ENCODE assay signal across 7 cellular contexts in genomic region chr9:110005521-110005920, GRCh38.
A peak's percentile ranks its signal among the peaks of the same experiment; 100 is the strongest.
DNase-seq lines count a peak whose midpoint lies in the region; ATAC-seq, FAIRE-seq and TF ChIP-seq lines count a peak whose summit lies in the region.
"Not testable (repeated sequence)": the region's sequence is repeated elsewhere in the genome, so short reads cannot be mapped to it uniquely, and the experiment has no call there.

No MANE protein-coding gene starts in this region.

- ATAC-seq in DND-41 (ENCODE audit: insufficient read depth, low read depth); activated B cell treated with CpG ODN at 0.5 μM for 24 hours (ENCODE audit: low read depth); activated CD8-positive, alpha-beta T cell treated with anti-CD3 and anti-CD28 coated beads, Interleukin-2, amount 10 ng/mL, durations not matched to agents 7 days and 5 days: not testable (repeated sequence)

- H3K4me1 ChIP-seq in DND-41 (ENCODE audit: insufficient read depth, low read length); kidney (ENCODE audit: control insufficient read depth in 1 of 2, insufficient read depth in 1 of 2, low read depth in 1 of 2, low read length in 2 of 2): not testable (repeated sequence)
- H3K4me1 ChIP-seq in OCI-LY7 (ENCODE audit: insufficient read depth, low read length, poor library complexity, severe bottlenecking) = peaks cover 27% of the 10 kb centered on the region

- not testable (repeated sequence) for H3K9ac ChIP-seq in DND-41 (ENCODE audit: low read depth, low read length); kidney (ENCODE audit: low read length in 2 of 2)

- H3K79me2 ChIP-seq in DND-41 (ENCODE audit: insufficient read depth, low read length); OCI-LY7 (ENCODE audit: insufficient read depth, low read depth, low read length): not testable (repeated sequence)

- peaks cover 42% of the 10 kb centered on the region for H3K4me1 Mint-ChIP-seq in activated B cell treated with CpG ODN at 0.5 μM for 24 hours
- peaks cover 13% of the 10 kb centered on the region for H3K4me1 Mint-ChIP-seq in activated CD8-positive, alpha-beta T cell treated with anti-CD3 and anti-CD28 coated beads, Interleukin-2, amount 10 ng/mL, durations not matched to agents 7 days and 5 days (ENCODE audit: low read depth)
- peaks cover 22% of the 10 kb centered on the region for H3K4me1 Mint-ChIP-seq in activated naive CD4-positive, alpha-beta T cell treated with anti-CD3 and anti-CD28 coated beads for 36 hours (ENCODE audit: low read depth)

- H3K4me3 Mint-ChIP-seq in activated B cell treated with CpG ODN at 0.5 μM for 24 hours; activated CD8-positive, alpha-beta T cell treated with anti-CD3 and anti-CD28 coated beads, Interleukin-2, amount 10 ng/mL, durations not matched to agents 7 days and 5 days; activated naive CD4-positive, alpha-beta T cell treated with anti-CD3 and anti-CD28 coated beads for 36 hours: not testable (repeated sequence)

- not testable (repeated sequence) for H3K27me3 ChIP-seq in DND-41 (ENCODE audit: insufficient read depth, low read length, poor library complexity)

- CTCF ChIA-PET in OCI-LY7 (lab: Charles Lee; ENCODE audit: unreplicated experiment); activated B cell treated with CpG ODN at 0.5 μM for 24 hours (lab: Charles Lee); activated CD8-positive, alpha-beta T cell treated with anti-CD3 and anti-CD28 coated beads, Interleukin-2, amount 10 ng/mL, durations not matched to agents 7 days and 5 days (lab: Charles Lee); activated naive CD4-positive, alpha-beta T cell treated with anti-CD3 and anti-CD28 coated beads for 36 hours (lab: Charles Lee): not testable (repeated sequence)

- H4K20me1 ChIP-seq in DND-41 (ENCODE audit: insufficient read depth, low read length); OCI-LY7 (ENCODE audit: insufficient read depth, low read length): not testable (repeated sequence)

- intact Hi-C loops in OCI-LY7 (cut with micrococcal nuclease; ENCODE audit: unreplicated experiment); activated naive CD4-positive, alpha-beta T cell treated with anti-CD3 and anti-CD28 coated beads for 36 hours (cut with micrococcal nuclease); kidney (cut with DNase I): not testable (repeated sequence)
- intact Hi-C loops in activated B cell treated with CpG ODN at 0.5 μM for 24 hours (cut with micrococcal nuclease) = loop anchor here (5.0 kb wide), 1 partner anchor 33 kb away; no protein-coding TSS in a partner anchor

- not testable (repeated sequence) for H3K36me3 ChIP-seq in DND-41 (ENCODE audit: insufficient read depth, low read length); OCI-LY7 (ENCODE audit: insufficient read depth, low read length); kidney (ENCODE audit: control insufficient read depth in 1 of 2, insufficient read depth in 2 of 2, low read length in 2 of 2)

- FAIRE-seq in kidney (lab: Jason Lieb, UNC) = not testable (repeated sequence)

- H3K9me3 ChIP-seq in DND-41 (ENCODE audit: insufficient read depth, low read length, severe bottlenecking); OCI-LY7 (ENCODE audit: low read length); kidney (ENCODE audit: control insufficient read depth in 1 of 2, low read length in 2 of 2): not testable (repeated sequence)

- DNase-seq in DND-41 = peak; percentile 12
- DNase-seq in OCI-LY7 (ENCODE audit: low spot score); activated B cell treated with CpG ODN at 0.5 μM for 24 hours: not testable (repeated sequence)
- peak; percentile 69 for DNase-seq in activated CD8-positive, alpha-beta T cell treated with anti-CD3 and anti-CD28 coated beads, Interleukin-2, amount 10 ng/mL, durations not matched to agents 7 days and 5 days
- DNase-seq in activated naive CD4-positive, alpha-beta T cell treated with anti-CD3 and anti-CD28 coated beads for 36 hours = peak; percentile 56
- peak; percentile 48 for DNase-seq in kidney
- peak; percentile 5 for DNase-seq in stimulated activated CD4-positive, alpha-beta T cell treated with anti-CD3 and anti-CD28 coated beads, Interleukin-4, amount 100 ng/mL, for 24 hours

- not testable (repeated sequence) for H3K36me3 Mint-ChIP-seq in activated B cell treated with CpG ODN at 0.5 μM for 24 hours (ENCODE audit: low read depth); activated CD8-positive, alpha-beta T cell treated with anti-CD3 and anti-CD28 coated beads, Interleukin-2, amount 10 ng/mL, durations not matched to agents 7 days and 5 days (ENCODE audit: low read depth)
- peaks cover 15% of the 10 kb centered on the region for H3K36me3 Mint-ChIP-seq in activated naive CD4-positive, alpha-beta T cell treated with anti-CD3 and anti-CD28 coated beads for 36 hours (ENCODE audit: low read depth)

- H3K4me2 ChIP-seq in DND-41 (ENCODE audit: insufficient read depth, low read length) = not testable (repeated sequence)
- H3K4me2 ChIP-seq in OCI-LY7 (ENCODE audit: low read length) = peak overlapping the region; percentile 66

- H3K9me3 Mint-ChIP-seq in activated B cell treated with CpG ODN at 0.5 μM for 24 hours; activated CD8-positive, alpha-beta T cell treated with anti-CD3 and anti-CD28 coated beads, Interleukin-2, amount 10 ng/mL, durations not matched to agents 7 days and 5 days (ENCODE audit: insufficient read depth): not testable (repeated sequence)
- H3K9me3 Mint-ChIP-seq in activated naive CD4-positive, alpha-beta T cell treated with anti-CD3 and anti-CD28 coated beads for 36 hours = peaks cover 35% of the 10 kb centered on the region

- POLR2A ChIA-PET in OCI-LY7 (lab: Charles Lee) = interaction anchor here (0.6 kb wide), 1 partner anchor 49 kb away, joined by 3 read pairs; no protein-coding TSS in a partner anchor
- POLR2A ChIA-PET in activated B cell treated with CpG ODN at 0.5 μM for 24 hours (lab: Charles Lee); activated CD8-positive, alpha-beta T cell treated with anti-CD3 and anti-CD28 coated beads, Interleukin-2, amount 10 ng/mL, durations not matched to agents 7 days and 5 days (lab: Charles Lee): not testable (repeated sequence)

- BruUV-seq in OCI-LY7 (replicated peaks; lab: Mats Ljungman, UMichigan) = not testable (repeated sequence)

- H3K27ac ChIP-seq in DND-41 (ENCODE audit: low read length); OCI-LY7 (ENCODE audit: low read depth, low read length, poor library complexity, severe bottlenecking); kidney (ENCODE audit: low read depth in 2 of 2, low read length in 2 of 2): not testable (repeated sequence)

- not testable (repeated sequence) for H3K9me2 ChIP-seq in OCI-LY7 (ENCODE audit: insufficient read depth, low read length)

- TF ChIP-seq CTCF in DND-41 (IDR thresholded peaks at IDR 0.05; ENCODE audit: borderline replicate concordance, extremely low read depth, low read length, poor library complexity, severe bottlenecking); OCI-LY7 (conservative IDR thresholded peaks at IDR 0.05; ENCODE audit: low read length); activated B cell treated with CpG ODN at 0.5 μM for 24 hours (IDR thresholded peaks at IDR 0.05); kidney (IDR thresholded peaks at IDR 0.05; ENCODE audit: borderline replicate concordance, extremely low read depth, insufficient read depth): not testable (repeated sequence)

- not testable (repeated sequence) for H3K4me3 ChIP-seq in DND-41 (ENCODE audit: low read depth in 1 of 2, low read length in 2 of 2); kidney (ENCODE audit: low read length in 2 of 2)
- peak overlapping the region; percentile 51 for H3K4me3 ChIP-seq in OCI-LY7 (ENCODE audit: low read depth, low read length, poor library complexity, severe bottlenecking)

- not testable (repeated sequence) for H3K27me3 Mint-ChIP-seq in activated B cell treated with CpG ODN at 0.5 μM for 24 hours; activated CD8-positive, alpha-beta T cell treated with anti-CD3 and anti-CD28 coated beads, Interleukin-2, amount 10 ng/mL, durations not matched to agents 7 days and 5 days (ENCODE audit: low read depth); activated naive CD4-positive, alpha-beta T cell treated with anti-CD3 and anti-CD28 coated beads for 36 hours (ENCODE audit: low read depth)

- H2AFZ ChIP-seq in DND-41 (ENCODE audit: low read depth, low read length) = not testable (repeated sequence)
- H2AFZ ChIP-seq in OCI-LY7 (ENCODE audit: low read length) = peak overlapping the region; percentile 87; the same call in 1 of the 2 replicates

- peak overlapping the region; percentile 56 for H3K27ac Mint-ChIP-seq in activated B cell treated with CpG ODN at 0.5 μM for 24 hours
- peak overlapping the region; percentile 49 for H3K27ac Mint-ChIP-seq in activated CD8-positive, alpha-beta T cell treated with anti-CD3 and anti-CD28 coated beads, Interleukin-2, amount 10 ng/mL, durations not matched to agents 7 days and 5 days
- peak overlapping the region; percentile 50 for H3K27ac Mint-ChIP-seq in activated naive CD4-positive, alpha-beta T cell treated with anti-CD3 and anti-CD28 coated beads for 36 hours
